16 cellular contexts compared by ENCODE assay signal in the genomic region with DNA sequence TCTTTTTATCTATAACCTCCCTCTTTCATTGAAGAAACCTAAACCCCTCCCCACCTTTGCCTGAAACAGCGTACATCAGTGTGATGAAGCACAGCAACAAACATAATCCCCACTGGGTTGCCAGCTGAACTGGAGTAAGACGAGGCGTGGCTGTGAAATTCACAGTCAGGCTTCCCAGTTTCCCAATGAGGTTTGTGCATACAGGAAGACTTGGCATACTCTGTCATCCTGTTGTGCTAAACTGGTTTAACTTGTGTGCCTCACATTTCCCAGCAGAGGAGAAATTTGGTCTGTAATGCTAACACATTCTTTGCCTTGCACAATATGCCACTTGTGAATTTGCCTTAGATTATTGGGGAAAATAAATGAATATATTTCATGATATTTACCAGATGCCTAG.
DNase-seq lines count a peak whose midpoint lies in the region; ATAC-seq, FAIRE-seq and TF ChIP-seq lines count a peak whose summit lies in the region.
"Had no signal": no experiment of that assay in that cellular context is flagged by ENCODE, and none has a peak within 500 bp of the region (broad histone marks: within the 10 kb centered on the region; RNA-seq: fewer than 3 reads in every experiment).

No MANE protein-coding gene starts in this region.

- DNase-seq in D721Med (ENCODE audit: insufficient read length, low spot score) (peak; percentile 25), RWPE2 (ENCODE audit: low spot score) (no peak), fibroblast of mammary gland (ENCODE audit: low read depth) (peak; percentile 1), prostate gland (ENCODE audit: low spot score) (peak; percentile 76), COLO668 (lab: John Stamatoyannopoulos, UW; ENCODE audit: unreplicated experiment) (no peak), Peyer's patch (no peak)
- DNase-seq: activated CD4-positive, alpha-beta T cell treated with anti-CD3 and anti-CD28 coated beads, Interleukin-2, amount 50 U/mL, for 48 hours; activated T-cell treated with anti-CD3 and anti-CD28 coated beads, Interleukin-2, amount 50 U/mL, for 4 hours; HCEC 1CT; MM.1S; naive thymus-derived CD8-positive, alpha-beta T cell; NCI-H2029; NCI-H510A treated with DMSO at 0.1 percent for 48 hours; stimulated activated naive CD4-positive, alpha-beta T cell had no signal

- H3K4me1 ChIP-seq in RWPE2 (ENCODE audit: insufficient read depth, poor library complexity, severe bottlenecking) (no peaks in the 10 kb centered on the region), prostate gland (replicated peaks) (no peaks in the 10 kb centered on the region), Peyer's patch (peaks cover 0 to 6% (median 0%) of the 10 kb centered on the region in 4 donors)

- H3K27me3 ChIP-seq in RWPE2 (ENCODE audit: insufficient read depth, poor library complexity, severe bottlenecking) (peaks cover 12% of the 10 kb centered on the region), prostate gland (replicated peaks; ENCODE audit: insufficient read depth) (no peaks in the 10 kb centered on the region), Peyer's patch (no peaks in the 10 kb centered on the region)

- H3K9me3 ChIP-seq in RWPE2 (ENCODE audit: severe bottlenecking), result peaks cover 3% of the 10 kb centered on the region
- H3K9me3 ChIP-seq in prostate gland, result no peaks in the 10 kb centered on the region
- H3K9me3 ChIP-seq in Peyer's patch, result no peaks in the 10 kb centered on the region

- intact Hi-C loops in prostate gland (cut with DNase I), result no loop called here

- TF ChIP-seq CTCF in D721Med (IDR thresholded peaks at IDR 0.05; ENCODE audit: insufficient read depth, missing control alignments) (no peak), RWPE2 (IDR thresholded peaks at IDR 0.05; ENCODE audit: poor library complexity, severe bottlenecking) (no peak), fibroblast of mammary gland (conservative IDR thresholded peaks at IDR 0.05; ENCODE audit: control insufficient read depth, insufficient read depth, low read depth, low read length) (no peak), prostate gland (IDR thresholded peaks at IDR 0.05) (no peak), Peyer's patch (IDR thresholded peaks at IDR 0.05) (no peak)

- TF ChIP-seq POLR2A in prostate gland (IDR thresholded peaks at IDR 0.05), result no peak
- no peak for TF ChIP-seq POLR2A in Peyer's patch (IDR thresholded peaks at IDR 0.05)

- FAIRE-seq in D721Med (lab: Jason Lieb, UNC), result peak; percentile 90

- no peak overlapping the region for H3K27ac ChIP-seq in RWPE2 (ENCODE audit: poor library complexity, severe bottlenecking)
- H3K27ac ChIP-seq in prostate gland, result no peak overlapping the region
- H3K27ac ChIP-seq in Peyer's patch, result peak overlapping the region in 1 of 4 donors; percentile 55

- no peaks in the 10 kb centered on the region for H3K36me3 ChIP-seq in RWPE2 (ENCODE audit: low read depth)
- H3K36me3 ChIP-seq in prostate gland, result no peaks in the 10 kb centered on the region
- no peaks in the 10 kb centered on the region for H3K36me3 ChIP-seq in Peyer's patch

- H3K4me3 ChIP-seq in RWPE2 (ENCODE audit: severe bottlenecking), result no peak overlapping the region
- no peak overlapping the region for H3K4me3 ChIP-seq in fibroblast of mammary gland (ENCODE audit: control insufficient read depth, low read depth, low read length)
- no peak overlapping the region for H3K4me3 ChIP-seq in prostate gland
- H3K4me3 ChIP-seq in Peyer's patch, result no peak overlapping the region

- WGBS in prostate gland, result 30% methylated on average over 3 of the region's 3 CpGs

- ATAC-seq in RWPE2 (ENCODE audit: low read depth), result peak; percentile 74
- no peak for ATAC-seq in GM19463 (IDR thresholded peaks at IDR 0.05; ENCODE audit: unreplicated experiment)
- ATAC-seq in HG03378 (IDR thresholded peaks at IDR 0.05; ENCODE audit: unreplicated experiment), result no peak
- ATAC-seq: activated T-cell treated with anti-CD3 and anti-CD28 coated beads, Interleukin-2, amount 50 U/mL, for 4 hours; naive thymus-derived CD8-positive, alpha-beta T cell had no signal

Comparison
In these comparisons a context has a peak if more than half of its experiments do, and no peak if none do; other contexts are left out.
1. DNase-seq: peak in D721Med (single experiment), fibroblast of mammary gland (single experiment) and prostate gland (single experiment); none in RWPE2 (single experiment), COLO668 (single experiment) and Peyer's patch (0 of 3).